ENCODE assay signal across 15 cellular contexts in genomic region chr14:72532686-72533454, GRCh38.
A peak's percentile ranks its signal among the peaks of the same experiment; 100 is the strongest.
DNase-seq lines count a peak whose midpoint lies in the region; ATAC-seq lines count a peak whose summit lies in the region.
"Had no signal": no experiment of that assay in that cellular context is flagged by ENCODE, and none has a peak within 500 bp of the region (broad histone marks: within the 10 kb centered on the region; RNA-seq: fewer than 3 reads in every experiment).

No MANE protein-coding gene starts in this region.

- intact Hi-C loops in CD4-positive, alpha-beta memory T cell (cut with micrococcal nuclease), result no loop called here

- POLR2A ChIA-PET in activated CD4-positive, alpha-beta T cell treated with anti-CD3 and anti-CD28 coated beads, Interleukin-2, amount 10 ng/mL, durations not matched to agents 7 days and 5 days (lab: Charles Lee), result no interaction called here
- POLR2A ChIA-PET in CD4-positive, alpha-beta memory T cell (lab: Charles Lee; ENCODE audit: partially characterized antibody), result no interaction called here
- POLR2A ChIA-PET in naive thymus-derived CD8-positive, alpha-beta T cell (lab: Charles Lee), result no interaction called here

- peaks cover 72% of the 10 kb centered on the region for H3K4me1 ChIP-seq in CD4-positive, alpha-beta memory T cell (ENCODE audit: insufficient read depth, low read length)

- peaks cover 43% of the 10 kb centered on the region for H3K36me3 Mint-ChIP-seq in activated CD4-positive, alpha-beta T cell treated with anti-CD3 and anti-CD28 coated beads, Interleukin-2, amount 10 ng/mL, durations not matched to agents 7 days and 5 days (ENCODE audit: low read depth)
- H3K36me3 Mint-ChIP-seq in CD4-positive, alpha-beta memory T cell, result no peaks in the 10 kb centered on the region
- peaks cover 32% of the 10 kb centered on the region for H3K36me3 Mint-ChIP-seq in T-helper 1 cell treated with Interleukin-12 subunit alpha and Interleukin-12 subunit beta and Interleukin-4 antibody, amounts not matched to agents 30 μg/mL and 1 μg/mL, for 36 hours (ENCODE audit: low read depth)
- H3K36me3 Mint-ChIP-seq in naive thymus-derived CD8-positive, alpha-beta T cell, result peaks cover 0 to 8% (median 0%) of the 10 kb centered on the region in 3 donors

- peaks cover 20% of the 10 kb centered on the region for H3K9me3 Mint-ChIP-seq in activated CD4-positive, alpha-beta T cell treated with anti-CD3 and anti-CD28 coated beads, Interleukin-2, amount 10 ng/mL, durations not matched to agents 7 days and 5 days
- peaks cover 0 to 16% (median 6%) of the 10 kb centered on the region in 8 donors for H3K9me3 Mint-ChIP-seq in CD4-positive, alpha-beta memory T cell
- peaks cover 21% of the 10 kb centered on the region for H3K9me3 Mint-ChIP-seq in T-helper 1 cell treated with Interleukin-12 subunit alpha and Interleukin-12 subunit beta and Interleukin-4 antibody, amounts not matched to agents 30 μg/mL and 1 μg/mL, for 36 hours
- H3K9me3 Mint-ChIP-seq in naive thymus-derived CD8-positive, alpha-beta T cell, result peaks cover 0 to 23% (median 13%) of the 10 kb centered on the region in 9 donors

- peaks cover 90% of the 10 kb centered on the region for H3K4me1 Mint-ChIP-seq in activated CD4-positive, alpha-beta T cell treated with anti-CD3 and anti-CD28 coated beads, Interleukin-2, amount 10 ng/mL, durations not matched to agents 7 days and 5 days
- H3K4me1 Mint-ChIP-seq in CD4-positive, alpha-beta memory T cell, result peaks cover 42 to 74% (median 61%) of the 10 kb centered on the region in 4 donors
- peaks cover 75% of the 10 kb centered on the region for H3K4me1 Mint-ChIP-seq in T-helper 1 cell treated with Interleukin-12 subunit alpha and Interleukin-12 subunit beta and Interleukin-4 antibody, amounts not matched to agents 30 μg/mL and 1 μg/mL, for 36 hours (ENCODE audit: low read depth)
- H3K4me1 Mint-ChIP-seq in naive thymus-derived CD8-positive, alpha-beta T cell, result peaks cover 33 to 85% (median 66%) of the 10 kb centered on the region in 4 donors

- no peaks in the 10 kb centered on the region for H3K36me3 ChIP-seq in CD4-positive, alpha-beta memory T cell (ENCODE audit: insufficient read depth, low read length)
- H3K36me3 ChIP-seq: BLaER1 had no signal

- peaks cover 4% of the 10 kb centered on the region for H3K27me3 Mint-ChIP-seq in activated CD4-positive, alpha-beta T cell treated with anti-CD3 and anti-CD28 coated beads, Interleukin-2, amount 10 ng/mL, durations not matched to agents 7 days and 5 days
- no peaks in the 10 kb centered on the region for H3K27me3 Mint-ChIP-seq in CD4-positive, alpha-beta memory T cell
- peaks cover 10% of the 10 kb centered on the region for H3K27me3 Mint-ChIP-seq in T-helper 1 cell treated with Interleukin-12 subunit alpha and Interleukin-12 subunit beta and Interleukin-4 antibody, amounts not matched to agents 30 μg/mL and 1 μg/mL, for 36 hours (ENCODE audit: low read depth)
- peaks cover 0 to 5% (median 2%) of the 10 kb centered on the region in 5 donors for H3K27me3 Mint-ChIP-seq in naive thymus-derived CD8-positive, alpha-beta T cell

- peak; percentile 38 for DNase-seq in activated CD4-positive, alpha-beta T cell treated with anti-CD3 and anti-CD28 coated beads, Interleukin-2, amount 10 ng/mL, durations not matched to agents 7 days and 5 days
- no peak for DNase-seq in activated CD4-positive, alpha-beta T cell treated with anti-CD3 and anti-CD28 coated beads for 48 hours
- peak in 3 of 5 donors; percentile 12 to 41 (median 40) for DNase-seq in CD4-positive, alpha-beta memory T cell
- DNase-seq in naive thymus-derived CD8-positive, alpha-beta T cell, result peak in 3 of 10 donors; percentile 11 to 47 (median 29)
- DNase-seq in NCI-H1694 treated with DMSO at 0.1 percent for 48 hours (lab: John Stamatoyannopoulos, UW) (no peak), OCI-M2 (lab: John Stamatoyannopoulos, UW; ENCODE audit: unreplicated experiment) (no peak)
- DNase-seq: 8988T, EL, KG1, NCI-H1092 treated with DMSO at 0.1 percent for 48 hours, NCI-H510A treated with DMSO at 0.1 percent for 48 hours had no signal

- H3K4me3 ChIP-seq in CD4-positive, alpha-beta memory T cell (ENCODE audit: low read length in 2 of 2), result no peak overlapping the region
- H3K4me3 ChIP-seq: BLaER1 had no signal

- no peak for ATAC-seq in naive thymus-derived CD8-positive, alpha-beta T cell
- ATAC-seq in HG03135 (IDR thresholded peaks at IDR 0.05; ENCODE audit: unreplicated experiment), result no peak
- ATAC-seq: Panc1 had no signal

- no peaks in the 10 kb centered on the region for H3K27me3 ChIP-seq in CD4-positive, alpha-beta memory T cell (ENCODE audit: insufficient read depth, low read length)
- H3K27me3 ChIP-seq: BLaER1 had no signal

- CTCF ChIA-PET in activated CD4-positive, alpha-beta T cell treated with anti-CD3 and anti-CD28 coated beads, Interleukin-2, amount 10 ng/mL, durations not matched to agents 7 days and 5 days (lab: Charles Lee), result interaction anchor here (0.6 to 1.4 kb wide), 8 partner anchors 8 to 364 kb away, joined by 3 to 6 read pairs (median 4); no protein-coding TSS in a partner anchor
- CTCF ChIA-PET in CD4-positive, alpha-beta memory T cell (lab: Charles Lee; ENCODE audit: partially characterized antibody), result interaction anchor here (1.5 to 1.6 kb wide), 2 partner anchors 16 to 371 kb away, joined by 5 to 9 read pairs; no protein-coding TSS in a partner anchor

- no peaks in the 10 kb centered on the region for H3K9me3 ChIP-seq in CD4-positive, alpha-beta memory T cell (ENCODE audit: control insufficient read depth in 1 of 2, low read length in 2 of 2)

- H3K27ac ChIP-seq in CD4-positive, alpha-beta memory T cell (ENCODE audit: low read depth, low read length), result no peak overlapping the region
- H3K27ac ChIP-seq: BLaER1 had no signal

- peak overlapping the region; percentile 92 for H3K27ac Mint-ChIP-seq in activated CD4-positive, alpha-beta T cell treated with anti-CD3 and anti-CD28 coated beads, Interleukin-2, amount 10 ng/mL, durations not matched to agents 7 days and 5 days
- H3K27ac Mint-ChIP-seq in CD4-positive, alpha-beta memory T cell, result peak overlapping the region in 4 of 7 donors; percentile 4 to 54 (median 23)
- peak overlapping the region; percentile 75 for H3K27ac Mint-ChIP-seq in T-helper 1 cell treated with Interleukin-12 subunit alpha and Interleukin-12 subunit beta and Interleukin-4 antibody, amounts not matched to agents 30 μg/mL and 1 μg/mL, for 36 hours
- H3K27ac Mint-ChIP-seq in naive thymus-derived CD8-positive, alpha-beta T cell, result peak overlapping the region in 6 of 10 donors; percentile 0 to 47 (median 23)

- H3K4me3 Mint-ChIP-seq in activated CD4-positive, alpha-beta T cell treated with anti-CD3 and anti-CD28 coated beads, Interleukin-2, amount 10 ng/mL, durations not matched to agents 7 days and 5 days, result peak overlapping the region; percentile 35
- peak overlapping the region in 4 of 8 donors; percentile 9 to 40 (median 27) for H3K4me3 Mint-ChIP-seq in CD4-positive, alpha-beta memory T cell
- no peak overlapping the region for H3K4me3 Mint-ChIP-seq in T-helper 1 cell treated with Interleukin-12 subunit alpha and Interleukin-12 subunit beta and Interleukin-4 antibody, amounts not matched to agents 30 μg/mL and 1 μg/mL, for 36 hours
- peak overlapping the region in 4 of 10 donors; percentile 3 to 38 (median 11) for H3K4me3 Mint-ChIP-seq in naive thymus-derived CD8-positive, alpha-beta T cell

Comparison
In these comparisons a context has a peak if more than half of its experiments do, and no peak if none do; other contexts are left out.
1. DNase-seq: peak in activated CD4-positive, alpha-beta T cell treated with anti-CD3 and anti-CD28 coated beads, Interleukin-2, amount 10 ng/mL, durations not matched to agents 7 days and 5 days (single experiment) and CD4-positive, alpha-beta memory T cell (3 of 5); none in activated CD4-positive, alpha-beta T cell treated with anti-CD3 and anti-CD28 coated beads for 48 hours (single experiment), NCI-H1694 treated with DMSO at 0.1 percent for 48 hours (single experiment) and OCI-M2 (single experiment).
2. H3K27ac Mint-ChIP-seq: peak in every context shown above with its lines; median percentile 92 in activated CD4-positive, alpha-beta T cell treated with anti-CD3 and anti-CD28 coated beads, Interleukin-2, amount 10 ng/mL, durations not matched to agents 7 days and 5 days; 75 in T-helper 1 cell treated with Interleukin-12 subunit alpha and Interleukin-12 subunit beta and Interleukin-4 antibody, amounts not matched to agents 30 μg/mL and 1 μg/mL, for 36 hours; 23 in CD4-positive, alpha-beta memory T cell; 23 in naive thymus-derived CD8-positive, alpha-beta T cell.